Comparison of ENCODE assay signal across 15 cellular contexts in the genomic region with DNA sequence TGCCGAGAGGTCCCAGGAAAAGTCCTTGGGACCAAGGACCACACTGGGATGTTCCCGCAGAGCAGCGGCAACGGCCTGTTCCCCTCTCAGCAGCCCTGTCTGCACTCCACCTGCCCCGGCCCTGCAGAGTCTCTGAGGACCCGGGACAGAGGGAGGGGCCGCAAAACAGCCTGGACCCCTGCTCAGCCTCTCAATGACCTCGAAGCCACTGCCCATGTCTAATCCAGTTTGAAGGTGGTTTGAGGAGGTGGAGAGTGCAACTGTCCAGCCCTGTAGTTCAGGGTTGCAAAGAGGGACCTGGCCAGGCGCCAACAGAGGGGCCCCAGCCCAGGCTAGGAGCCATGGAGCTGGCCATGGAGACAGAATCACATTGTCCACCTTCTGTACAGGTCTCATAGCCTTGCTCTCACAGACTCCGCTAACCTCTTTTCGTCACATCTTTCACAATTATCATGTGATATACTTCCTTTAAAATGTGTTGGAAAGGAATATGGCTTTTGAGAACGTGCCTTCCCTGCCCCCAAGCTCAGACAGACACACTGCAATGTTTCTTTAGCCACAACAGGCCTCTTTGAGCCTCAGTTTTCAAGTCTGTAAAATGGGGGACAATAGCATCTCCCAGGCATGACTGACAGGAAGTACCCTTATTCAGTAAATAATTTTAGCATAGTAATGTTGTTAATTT. TPM values are rescaled to one million over a fixed set of nuclear protein-coding genes. Genes with fewer than 3 reads are reported as not detected.
DNase-seq lines count a peak whose midpoint lies in the region; ATAC-seq lines count a peak whose summit lies in the region.
"Had no signal": no experiment of that assay in that cellular context is flagged by ENCODE, and none has a peak within 500 bp of the region (broad histone marks: within the 10 kb centered on the region; RNA-seq: fewer than 3 reads in every experiment).

No MANE protein-coding gene starts in this region.

- no peak overlapping the region for H4K8ac ChIP-seq in trophoblast cell (ENCODE audit: low read depth, low read length)

- no peak overlapping the region for H2BK5ac ChIP-seq in trophoblast cell (ENCODE audit: low read depth, low read length, poor library complexity)

- H3K4me1 Mint-ChIP-seq in effector memory CD8-positive, alpha-beta T cell (ENCODE audit: low read depth in 2 of 2): no peaks in the 10 kb centered on the region

- no peak overlapping the region for H3K4me2 ChIP-seq in trophoblast cell (ENCODE audit: low read length)

- peaks cover 8% of the 10 kb centered on the region for H3K79me1 ChIP-seq in trophoblast cell (ENCODE audit: low read length)

- no peak overlapping the region for H3K4me3 Mint-ChIP-seq in effector memory CD8-positive, alpha-beta T cell
- H3K4me3 Mint-ChIP-seq: H9, nephron had no signal

- peaks cover 45% of the 10 kb centered on the region for H3K79me2 ChIP-seq in trophoblast cell (ENCODE audit: control insufficient read depth, insufficient read depth, low read length, poor library complexity)

- H3K27me3 Mint-ChIP-seq in effector memory CD8-positive, alpha-beta T cell: peaks cover 0 to 35% of the 10 kb centered on the region in 2 donors

- no peak overlapping the region for H3K4me3 ChIP-seq in trophoblast cell (ENCODE audit: low read depth, low read length)
- H3K4me3 ChIP-seq: heart left ventricle had no signal

- H3K14ac ChIP-seq in trophoblast cell (ENCODE audit: low read length): no peak overlapping the region

- H3K36me3 Mint-ChIP-seq in effector memory CD8-positive, alpha-beta T cell (ENCODE audit: insufficient read depth): peaks cover 4% of the 10 kb centered on the region

- peak overlapping the region in 1 of 2 donors; percentile 68 for H3K27ac Mint-ChIP-seq in effector memory CD8-positive, alpha-beta T cell

- H2BK120ac ChIP-seq in trophoblast cell (ENCODE audit: insufficient read depth, low read length, poor library complexity): no peak overlapping the region

- no peak overlapping the region for H4K12ac ChIP-seq in trophoblast cell (ENCODE audit: low read depth, low read length)

- H3K36me3 ChIP-seq in trophoblast cell (ENCODE audit: control insufficient read depth in 1 of 2, insufficient read depth in 2 of 2, low read length in 2 of 2): peaks cover 24 to 49% of the 10 kb centered on the region in 2 experiments

- no peak overlapping the region for H3K27ac ChIP-seq in trophoblast cell (ENCODE audit: low read depth, low read length)

- H3K9me3 ChIP-seq in trophoblast cell (ENCODE audit: insufficient read depth, low read depth, low read length): peaks cover 6% of the 10 kb centered on the region

- ATAC-seq in effector memory CD8-positive, alpha-beta T cell (replicated peaks): peak; percentile 12
- ATAC-seq: left cardiac atrium had no signal

- H3K18ac ChIP-seq in trophoblast cell (ENCODE audit: low read length): no peak overlapping the region

- no peak overlapping the region for H2AK5ac ChIP-seq in trophoblast cell (ENCODE audit: low read length)

- no peak overlapping the region for H3K23ac ChIP-seq in trophoblast cell (ENCODE audit: low read length)

- no peak overlapping the region for H2BK12ac ChIP-seq in trophoblast cell (ENCODE audit: low read length)

- H3K27me3 ChIP-seq in trophoblast cell (ENCODE audit: insufficient read depth, low read length): no peaks in the 10 kb centered on the region
- H3K27me3 ChIP-seq: heart left ventricle had no signal

- H3K9ac ChIP-seq in trophoblast cell (ENCODE audit: low read length): no peak overlapping the region

- peaks cover 18 to 28% of the 10 kb centered on the region in 2 experiments for H3K4me1 ChIP-seq in trophoblast cell (ENCODE audit: control insufficient read depth in 1 of 2, insufficient read depth in 2 of 2, low read length in 2 of 2)

- WGBS in trophoblast cell (ENCODE audit: extremely low coverage, insufficient coverage, insufficient read length): no CpG with 5 or more reads among the region's 12 CpGs

- DNase-seq in CD1c-positive myeloid dendritic cell (ENCODE audit: extremely low spot score): peak; percentile 80
- peak; percentile 50 to 57 for DNase-seq in NOMO-1 (lab: John Stamatoyannopoulos, UW; ENCODE audit: unreplicated experiment in 2 of 2)
- no peak for DNase-seq in effector memory CD8-positive, alpha-beta T cell
- DNase-seq in trophoblast cell: no peak
- DNase-seq in NAMALWA (ENCODE audit: low spot score): no peak
- no peak for DNase-seq in DMS 273 (lab: John Stamatoyannopoulos, UW; ENCODE audit: unreplicated experiment)
- no peak for DNase-seq in OCI-M1 (lab: John Stamatoyannopoulos, UW)
- no peak for DNase-seq in LoVo (ENCODE audit: low spot score)
- DNase-seq: activated gamma-delta T cell, cerebellar nuclear complex, H9, left cardiac atrium, NCI-H2171 had no signal

- no peak overlapping the region for H2AFZ ChIP-seq in trophoblast cell (ENCODE audit: insufficient read depth, low read length, poor library complexity)

- peak overlapping the region; percentile 76 for H3K4ac ChIP-seq in trophoblast cell (ENCODE audit: low read depth, low read length)

- peaks cover 0 to 4% of the 10 kb centered on the region in 2 donors for H3K9me3 Mint-ChIP-seq in effector memory CD8-positive, alpha-beta T cell

- no peak overlapping the region for H4K91ac ChIP-seq in trophoblast cell (ENCODE audit: low read depth, low read length)

RNA-seq across cellular contexts. Expression of gene ACTN1, which starts 49.3 kb away (rescaled TPM):
- 427 and 440 TPM in 2 replicates for polyA plus RNA-seq in trophoblast cell (2013)

Comparison
In these comparisons a context has a peak if more than half of its experiments do, and no peak if none do; other contexts are left out.
1. DNase-seq: peak in CD1c-positive myeloid dendritic cell (single experiment) and NOMO-1 (2 of 2); none in effector memory CD8-positive, alpha-beta T cell (0 of 3), trophoblast cell (0 of 2), NAMALWA (single experiment), DMS 273 (single experiment), OCI-M1 (single experiment) and LoVo (single experiment).